Comparison of ENCODE assay signal across 26 cellular contexts in genomic region chr14:104804481-104805325, GRCh38. TPM values are rescaled to one million over a fixed set of nuclear protein-coding genes. Genes with fewer than 3 reads are reported as not detected.
DNase-seq lines count a peak whose midpoint lies in the region; ATAC-seq, FAIRE-seq and TF ChIP-seq lines count a peak whose summit lies in the region.
"Had no signal": no experiment of that assay in that cellular context is flagged by ENCODE, and none has a peak within 500 bp of the region (broad histone marks: within the 10 kb centered on the region; RNA-seq: fewer than 3 reads in every experiment).

No MANE protein-coding gene starts in this region.

- no peak overlapping the region for H3K4me3 ChIP-seq in left ventricle myocardium inferior
- no peak overlapping the region for H3K4me3 ChIP-seq in Panc1 (ENCODE audit: low read depth in 2 of 2, low read length in 2 of 2)
- H3K4me3 ChIP-seq: cardiac muscle cell, colonic mucosa, HAP-1, neural progenitor cell, psoas muscle, thoracic aorta, uterus had no signal

- BruUV-seq in Panc1 (replicated peaks; lab: Mats Ljungman, UMichigan): no TSS peak

- H3K9me3 Mint-ChIP-seq in glutamatergic neuron (ENCODE audit: unreplicated experiment): peaks cover 9% of the 10 kb centered on the region
- H3K9me3 Mint-ChIP-seq: activated naive CD4-positive, alpha-beta T cell treated with anti-CD3 and anti-CD28 coated beads, Interleukin-2, amount 50 U/mL, for 24 hours; activated T-helper 2 cell treated with anti-CD3 and anti-CD28 coated beads, Interferon-gamma antibody, Interleukin-2, Interleukin-4, amounts not matched to agents 10 μg/mL and 5 μg/mL and 100 μg/mL, durations not matched to agents 14 hours and 24 hours and 36 hours had no signal

- peaks cover 9% of the 10 kb centered on the region for H3K27me3 Mint-ChIP-seq in glutamatergic neuron (ENCODE audit: unreplicated experiment)
- H3K27me3 Mint-ChIP-seq: activated naive CD4-positive, alpha-beta T cell treated with anti-CD3 and anti-CD28 coated beads, Interleukin-2, amount 50 U/mL, for 24 hours had no signal

- H3K27me3 ChIP-seq in left ventricle myocardium inferior (ENCODE audit: low read depth) (no peaks in the 10 kb centered on the region), Panc1 (ENCODE audit: control insufficient read depth, insufficient read depth, low read length) (no peaks in the 10 kb centered on the region)
- H3K27me3 ChIP-seq: cardiac muscle cell, colonic mucosa, uterus had no signal

- peak overlapping the region; percentile 15 for H3K27ac Mint-ChIP-seq in glutamatergic neuron (ENCODE audit: unreplicated experiment)
- H3K27ac Mint-ChIP-seq: activated T-helper 2 cell treated with anti-CD3 and anti-CD28 coated beads, Interferon-gamma antibody, Interleukin-2, Interleukin-4, amounts not matched to agents 10 μg/mL and 5 μg/mL and 100 μg/mL, durations not matched to agents 14 hours and 24 hours and 36 hours; neural progenitor cell had no signal

- H3K36me3 ChIP-seq in left ventricle myocardium inferior (no peaks in the 10 kb centered on the region), Panc1 (ENCODE audit: control insufficient read depth, insufficient read depth, low read length) (no peaks in the 10 kb centered on the region)
- H3K36me3 ChIP-seq: cardiac muscle cell, colonic mucosa, HAP-1, neural progenitor cell, thoracic aorta, uterus had no signal

- ATAC-seq in Right ventricle myocardium superior (ENCODE audit: poor library complexity) (no peak), Panc1 (no peak; the same call in 1 of the 2 replicates)
- ATAC-seq: stimulated activated naive CD8-positive, alpha-beta T cell treated with anti-CD3 and anti-CD28 coated beads, Interleukin-15, Interleukin-2, amounts not matched to agents 100 U/mL and 50 U/mL, for 24 hours had no signal

- H3K9me3 ChIP-seq in left ventricle myocardium inferior (replicated peaks) (no peaks in the 10 kb centered on the region), Panc1 (ENCODE audit: control insufficient read depth, insufficient read depth, low read depth, low read length) (no peaks in the 10 kb centered on the region)
- H3K9me3 ChIP-seq: colonic mucosa, HAP-1, psoas muscle, thoracic aorta, uterus had no signal

- peaks cover 14% of the 10 kb centered on the region for H3K4me1 Mint-ChIP-seq in glutamatergic neuron (ENCODE audit: low read depth, unreplicated experiment)

- intact Hi-C loops in Right ventricle myocardium superior (cut with DNase I) (no loop called here), left ventricle myocardium inferior (cut with micrococcal nuclease) (no loop called here), Panc1 (cut with micrococcal nuclease; ENCODE audit: unreplicated experiment) (no loop called here), posterior vena cava (cut with DNase I) (no loop called here)

- H3K27ac ChIP-seq in left ventricle myocardium inferior (replicated peaks) (no peak overlapping the region), Panc1 (ENCODE audit: low read length) (peak overlapping the region; percentile 63)
- H3K27ac ChIP-seq: cardiac muscle cell, colonic mucosa, KMS-11, neural progenitor cell, thoracic aorta had no signal

- in situ Hi-C loops in Panc1 (cut with HindIII; ENCODE audit: low pct_unique_long_range_greater_than_20kb, low sequenced_read_pairs): no loop called here

- DNase-seq in Right ventricle myocardium superior (peak; percentile 30), left ventricle myocardium inferior (no peak), Panc1 (ENCODE audit: low read depth, low spot score) (no peak), glutamatergic neuron (peak; percentile 27), posterior vena cava (ENCODE audit: low spot score) (no peak), GM19239 (ENCODE audit: insufficient read length, low spot score) (no peak), mucosa of gallbladder (ENCODE audit: low spot score) (no peak), SW 1271 (lab: John Stamatoyannopoulos, UW) (no peak)
- DNase-seq: activated CD4-positive, alpha-beta T cell treated with anti-CD3 and anti-CD28 coated beads, Interleukin-2, amount 50 U/mL, for 1 hour; amygdala; colonic mucosa; DMS79 treated with DMSO at 0.1 percent for 48 hours; effector CD8-positive, alpha-beta T cell; NCI-H2107; SHP77; stimulated activated naive CD8-positive, alpha-beta T cell treated with anti-CD3 and anti-CD28 coated beads, Interleukin-15, Interleukin-2, amounts not matched to agents 100 U/mL and 50 U/mL, for 24 hours had no signal

- CTCF ChIA-PET in Panc1 (lab: Charles Lee): no interaction called here

- H3K36me3 Mint-ChIP-seq in glutamatergic neuron (ENCODE audit: unreplicated experiment): no peaks in the 10 kb centered on the region
- H3K36me3 Mint-ChIP-seq: activated naive CD4-positive, alpha-beta T cell treated with anti-CD3 and anti-CD28 coated beads, Interleukin-2, amount 50 U/mL, for 24 hours; neural progenitor cell had no signal

- no peak for TF ChIP-seq CTCF in left ventricle myocardium inferior (IDR thresholded peaks at IDR 0.05; ENCODE audit: borderline replicate concordance)
- TF ChIP-seq CTCF in Panc1 (IDR thresholded peaks at IDR 0.05): no peak
- TF ChIP-seq CTCF in glutamatergic neuron (IDR thresholded peaks at IDR 0.05; ENCODE audit: partially characterized antibody, unreplicated experiment): no peak

- no peak overlapping the region for H3K4me3 Mint-ChIP-seq in glutamatergic neuron (ENCODE audit: unreplicated experiment)
- H3K4me3 Mint-ChIP-seq: activated naive CD4-positive, alpha-beta T cell treated with anti-CD3 and anti-CD28 coated beads, Interleukin-2, amount 50 U/mL, for 24 hours; neural progenitor cell had no signal

- FAIRE-seq in GM19239 (lab: Jason Lieb, UNC): no peak
- FAIRE-seq: A204.1 had no signal

- POLR2A ChIA-PET in Panc1 (lab: Charles Lee): no interaction called here

- peaks cover 44% of the 10 kb centered on the region for H3K4me1 ChIP-seq in left ventricle myocardium inferior
- peaks cover 45% of the 10 kb centered on the region for H3K4me1 ChIP-seq in Panc1 (ENCODE audit: control insufficient read depth, insufficient read depth, low read length)
- H3K4me1 ChIP-seq: neural progenitor cell had no signal

RNA-seq across cellular contexts. Expression of gene ZBTB42, which starts 3.8 kb away (rescaled TPM):
- total RNA-seq in Right ventricle myocardium superior (5.0 TPM), left ventricle myocardium inferior (5.7 TPM), Panc1 (2021; ENCODE audit: unreplicated experiment) (16.5 TPM), glutamatergic neuron (ENCODE audit: unreplicated experiment) (6.0 TPM), posterior vena cava (1 to 10 TPM; 3.3 to 3.8 TPM), mucosa of gallbladder (10.3 TPM)
- polyA plus RNA-seq in Panc1 (2012; ENCODE audit: insufficient read length): 17.3 TPM

RNA-seq across cellular contexts. Expression of gene AKT1, which starts 9.2 kb away (rescaled TPM):
- total RNA-seq in Right ventricle myocardium superior (120 TPM), left ventricle myocardium inferior (144 TPM), Panc1 (2021; ENCODE audit: unreplicated experiment) (175 TPM), glutamatergic neuron (ENCODE audit: unreplicated experiment) (300 TPM), posterior vena cava (100 to 1,000 TPM; 115 to 143 TPM), mucosa of gallbladder (166 TPM)
- polyA plus RNA-seq in Panc1 (2012; ENCODE audit: insufficient read length): 296 TPM

RNA-seq across cellular contexts. Expression of gene SIVA1, which starts 51.8 kb away (rescaled TPM):
- total RNA-seq in Right ventricle myocardium superior (60.7 TPM), left ventricle myocardium inferior (55.6 TPM), Panc1 (2021; ENCODE audit: unreplicated experiment) (100 TPM), glutamatergic neuron (ENCODE audit: unreplicated experiment) (30.5 TPM), posterior vena cava (10 to 100 TPM; 58.3 to 66.1 TPM), mucosa of gallbladder (80.6 TPM)
- polyA plus RNA-seq in Panc1 (2012; ENCODE audit: insufficient read length): 184 TPM

Comparison
In these comparisons a context has a peak if more than half of its experiments do, and no peak if none do; other contexts are left out.
1. DNase-seq: peak in Right ventricle myocardium superior (single experiment) and glutamatergic neuron (single experiment); none in left ventricle myocardium inferior (single experiment), Panc1 (single experiment), posterior vena cava (single experiment), GM19239 (single experiment), mucosa of gallbladder (single experiment) and SW 1271 (0 of 2).